In the genomic region with DNA sequence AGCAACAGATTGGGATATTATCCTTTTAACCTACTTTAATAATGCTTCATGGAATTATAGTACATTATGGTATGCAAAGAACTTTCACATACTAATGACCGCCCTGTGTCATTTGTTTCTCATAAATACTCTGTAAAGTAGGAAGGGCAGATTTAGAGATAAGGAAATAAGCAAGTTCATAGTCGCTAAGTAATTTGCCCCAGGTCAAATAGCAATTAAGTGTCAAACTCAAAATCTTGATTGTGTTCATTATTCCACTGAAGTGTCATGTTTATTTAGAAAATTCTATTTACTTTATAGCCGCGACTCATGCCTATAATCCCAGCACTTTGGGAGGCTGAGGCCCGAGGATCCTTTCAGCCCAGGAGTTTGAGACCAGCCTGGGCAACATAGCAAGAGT, we compare ENCODE assay signal across 18 cellular contexts.
"Had no signal": no experiment of that assay in that cellular context is flagged by ENCODE, and none has a peak within 500 bp of the region (broad histone marks: within the 10 kb centered on the region; RNA-seq: fewer than 3 reads in every experiment).

No MANE protein-coding gene starts in this region.

- H3K27ac ChIP-seq: brain microvascular endothelial cell, foreskin keratinocyte, heart left ventricle, lower lobe of right lung, parathyroid adenoma, upper lobe of left lung had no signal

- H3K36me3 Mint-ChIP-seq: activated naive CD4-positive, alpha-beta T cell treated with anti-CD3 and anti-CD28 coated beads, Interleukin-2, amount 50 U/mL, for 72 hours had no signal

- H3K4me3 Mint-ChIP-seq: activated CD4-positive, alpha-beta T cell treated with anti-CD3 and anti-CD28 coated beads, Interleukin-2, amount 10 ng/mL, durations not matched to agents 24 days and 14 days; activated CD8-positive, alpha-beta T cell treated with anti-CD3 and anti-CD28 coated beads, Interleukin-2, amount 10 ng/mL, durations not matched to agents 7 days and 5 days had no signal

- ATAC-seq: activated CD8-positive, alpha-beta T cell treated with anti-CD3 and anti-CD28 coated beads, Interleukin-2, amount 10 ng/mL, durations not matched to agents 7 days and 5 days; foreskin keratinocyte; heart left ventricle; left cardiac atrium had no signal

- H2AFZ ChIP-seq: parathyroid adenoma had no signal

- H3K9ac ChIP-seq: parathyroid adenoma had no signal

- H3K27ac Mint-ChIP-seq: activated CD4-positive, alpha-beta T cell treated with anti-CD3 and anti-CD28 coated beads, Interleukin-2, amount 10 ng/mL, durations not matched to agents 24 days and 14 days; activated CD8-positive, alpha-beta T cell treated with anti-CD3 and anti-CD28 coated beads, Interleukin-2, amount 10 ng/mL, durations not matched to agents 7 days and 5 days; activated naive CD4-positive, alpha-beta T cell treated with anti-CD3 and anti-CD28 coated beads, Interleukin-2, amount 50 U/mL, for 72 hours had no signal

- H3K27me3 Mint-ChIP-seq: activated CD4-positive, alpha-beta T cell treated with anti-CD3 and anti-CD28 coated beads, Interleukin-2, amount 10 ng/mL, durations not matched to agents 24 days and 14 days had no signal

- H3K4me1 ChIP-seq: foreskin keratinocyte, heart left ventricle, lower lobe of right lung, parathyroid adenoma had no signal

- H3K27me3 ChIP-seq: brain microvascular endothelial cell, foreskin keratinocyte, heart left ventricle, upper lobe of left lung had no signal

- H3K9me3 ChIP-seq: heart left ventricle, lower lobe of right lung, upper lobe of left lung had no signal

- DNase-seq: activated CD4-positive, alpha-beta T cell treated with anti-CD3 and anti-CD28 coated beads, Interleukin-2, amount 10 ng/mL, durations not matched to agents 24 days and 14 days; activated CD4-positive, CD25-positive, alpha-beta regulatory T cell; activated CD8-positive, alpha-beta memory T cell treated with anti-CD3 and anti-CD28 coated beads, Interleukin-2, amount 50 U/mL, for 4 hours; activated CD8-positive, alpha-beta T cell treated with anti-CD3 and anti-CD28 coated beads, Interleukin-2, amount 10 ng/mL, durations not matched to agents 7 days and 5 days; activated gamma-delta T cell; activated T-cell treated with anti-CD3 and anti-CD28 coated beads, Interleukin-2, amount 50 U/mL, for 48 hours; amniotic stem cell; effector memory CD4-positive, alpha-beta T cell; foreskin keratinocyte; heart left ventricle; left cardiac atrium; lower lobe of right lung; stimulated activated CD4-positive, alpha-beta T cell treated with anti-CD3 and anti-CD28 coated beads, Interleukin-4, amount 100 ng/mL, for 1 hour; stimulated activated naive CD4-positive, alpha-beta T cell; upper lobe of left lung had no signal

- H3K4me3 ChIP-seq: heart left ventricle, lower lobe of right lung, upper lobe of left lung had no signal

- H3K9me3 Mint-ChIP-seq: activated CD4-positive, alpha-beta T cell treated with anti-CD3 and anti-CD28 coated beads, Interleukin-2, amount 10 ng/mL, durations not matched to agents 24 days and 14 days; activated naive CD4-positive, alpha-beta T cell treated with anti-CD3 and anti-CD28 coated beads, Interleukin-2, amount 50 U/mL, for 72 hours had no signal
